In the genomic region with DNA sequence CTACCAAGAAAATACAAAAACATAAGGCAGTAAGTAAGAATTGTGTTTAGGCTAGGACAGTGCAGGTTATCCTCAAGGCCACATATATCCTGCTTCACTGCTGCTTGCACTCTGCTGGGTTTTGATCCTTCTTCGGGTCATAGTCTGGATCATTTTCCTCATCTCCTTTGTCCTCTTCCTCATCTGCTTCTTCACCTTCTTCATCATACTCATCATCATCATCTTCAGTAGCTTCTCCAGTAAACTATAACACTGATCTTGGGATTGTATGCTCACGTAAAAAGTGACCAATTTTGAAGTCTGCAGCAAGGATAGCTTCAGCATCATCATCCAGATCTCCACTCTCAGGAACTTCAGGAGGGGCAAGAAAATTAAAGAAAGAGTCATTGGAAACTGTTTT, we compare ENCODE assay signal across 17 cellular contexts.
"Had no signal": no experiment of that assay in that cellular context is flagged by ENCODE, and none has a peak within 500 bp of the region (broad histone marks: within the 10 kb centered on the region; RNA-seq: fewer than 3 reads in every experiment).

No MANE protein-coding gene starts in this region.

- H3K27ac ChIP-seq: heart left ventricle, sigmoid colon, skin epidermis had no signal

- H3K9me3 ChIP-seq: heart left ventricle, sigmoid colon had no signal

- H3K4me1 Mint-ChIP-seq: neural crest cell had no signal

- H3K4me1 ChIP-seq: sigmoid colon had no signal

- FAIRE-seq: frontal cortex had no signal

- DNase-seq: cortex of kidney; dorsolateral prefrontal cortex; effector CD8-positive, alpha-beta T cell; heart left ventricle; hippocampal formation; mammary epithelial cell; natural killer cell; posterior cingulate gyrus; sigmoid colon; stimulated activated CD4-positive, alpha-beta T cell treated with anti-CD3 and anti-CD28 coated beads, Interleukin-2, amount 100 ng/mL, for 24 hours; stimulated activated CD4-positive, alpha-beta T cell treated with anti-CD3 and anti-CD28 coated beads, Interleukin-4, amount 100 ng/mL, for 4 hours; stimulated activated naive CD4-positive, alpha-beta T cell treated with Interleukin-2 at 50 U/mL for 16 hours; trophoblast cell had no signal

- H3K27me3 ChIP-seq: dorsolateral prefrontal cortex, heart left ventricle, sigmoid colon had no signal

- H3K4me3 Mint-ChIP-seq: natural killer cell, neural crest cell had no signal

- H3K9me3 Mint-ChIP-seq: natural killer cell, neural crest cell had no signal

- ATAC-seq: heart left ventricle, left lobe of liver, natural killer cell had no signal

- H3K4me3 ChIP-seq: dorsolateral prefrontal cortex, heart left ventricle, sigmoid colon, skin epidermis had no signal
